8 cellular contexts compared by ENCODE assay signal in the genomic region with DNA sequence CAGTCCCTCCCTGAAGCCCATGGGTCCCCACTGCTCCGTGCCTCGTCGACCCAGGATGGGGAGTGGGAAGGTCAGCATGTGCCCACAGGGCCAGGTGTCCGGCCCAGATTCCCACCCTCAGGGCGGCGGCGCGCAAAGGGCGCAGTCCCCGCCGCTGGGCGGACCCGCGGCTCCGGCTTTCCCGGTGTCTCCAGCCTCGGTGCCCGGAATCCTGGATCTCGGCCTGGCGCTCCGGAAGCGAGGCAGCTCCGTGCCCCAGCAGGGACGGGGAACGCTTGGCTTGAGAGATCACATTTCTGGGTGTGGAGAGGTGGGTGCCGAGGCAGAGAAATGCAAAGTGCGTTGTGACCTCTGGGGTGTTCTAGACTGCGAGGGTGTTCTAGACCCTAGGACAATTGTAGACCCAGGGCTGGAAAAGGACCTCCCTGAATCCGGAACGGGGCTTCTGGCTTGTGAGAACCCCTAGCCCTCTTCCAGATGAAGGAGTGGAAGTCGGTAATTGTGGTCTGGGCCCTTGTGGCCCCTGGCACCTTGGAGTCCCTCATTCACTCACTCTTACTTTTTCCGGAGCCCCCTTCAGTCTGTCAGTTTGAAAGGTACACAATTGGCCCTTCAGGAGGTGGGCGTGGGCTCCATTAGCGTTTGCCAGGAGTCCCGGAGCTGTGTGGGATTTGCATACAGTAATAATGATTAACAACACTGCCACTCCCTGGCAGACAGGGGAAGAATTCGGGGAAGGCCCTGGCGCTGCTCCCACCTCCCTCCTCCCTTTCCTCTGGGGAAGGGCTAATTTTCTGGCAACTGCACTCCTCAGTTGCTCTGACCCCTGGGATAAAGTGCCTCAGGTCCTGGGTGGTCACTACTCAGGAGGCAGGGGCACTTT. TPM values are rescaled to one million over a fixed set of nuclear protein-coding genes. Genes with fewer than 3 reads are reported as not detected.
A peak's percentile ranks its signal among the peaks of the same experiment; 100 is the strongest.
DNase-seq lines count a peak whose midpoint lies in the region; ATAC-seq and TF ChIP-seq lines count a peak whose summit lies in the region.

No MANE protein-coding gene starts in this region.

- H3K27ac ChIP-seq in HUES48 (ENCODE audit: low read depth, low read length) (no peak overlapping the region), OCI-LY3 (ENCODE audit: low read length) (peak overlapping the region; percentile 21; the same call in 1 of the 2 replicates), lower lobe of right lung (no peak overlapping the region), suprapubic skin (peak overlapping the region; percentile 25)

- H2AFZ ChIP-seq in OCI-LY3 (ENCODE audit: low read depth, low read length), result peak overlapping the region; percentile 65; the same call in 1 of the 2 replicates

- no peak for ATAC-seq in effector memory CD8-positive, alpha-beta T cell (replicated peaks)
- ATAC-seq in lower lobe of right lung, result peak; percentile 84 to 88
- no peak for ATAC-seq in HG03280 (IDR thresholded peaks at IDR 0.05; ENCODE audit: unreplicated experiment)

- CTCF ChIA-PET in activated naive CD4-positive, alpha-beta T cell treated with anti-CD3 and anti-CD28 coated beads, Interleukin-2, amount 10 ng/mL, durations not matched to agents 7 days and 5 days (lab: Charles Lee), result no interaction called here

- no peaks in the 10 kb centered on the region for H3K36me3 Mint-ChIP-seq in effector memory CD8-positive, alpha-beta T cell (ENCODE audit: insufficient read depth)
- no peaks in the 10 kb centered on the region for H3K36me3 Mint-ChIP-seq in activated naive CD4-positive, alpha-beta T cell treated with anti-CD3 and anti-CD28 coated beads, Interleukin-2, amount 10 ng/mL, durations not matched to agents 7 days and 5 days

- H3K4me1 ChIP-seq in HUES48 (ENCODE audit: control insufficient read depth, insufficient read depth, low read length) (no peaks in the 10 kb centered on the region; the same call in 1 of the 2 replicates), OCI-LY3 (ENCODE audit: low read length) (peaks cover 24% of the 10 kb centered on the region), lower lobe of right lung (peaks cover 32% of the 10 kb centered on the region), suprapubic skin (peaks cover 32% of the 10 kb centered on the region)

- DNase-seq in COLO668 (lab: John Stamatoyannopoulos, UW; ENCODE audit: unreplicated experiment) (peak; percentile 82), lower lobe of right lung (peak; percentile 79), suprapubic skin (ENCODE audit: low spot score in 2 of 2) (peak in 1 of 2 donors; percentile 77)
- DNase-seq in effector memory CD8-positive, alpha-beta T cell, result no peak
- DNase-seq in activated naive CD4-positive, alpha-beta T cell treated with anti-CD3 and anti-CD28 coated beads, Interleukin-2, amount 10 ng/mL, durations not matched to agents 7 days and 5 days, result no peak

- H3K4me1 Mint-ChIP-seq in effector memory CD8-positive, alpha-beta T cell (ENCODE audit: low read depth in 2 of 2), result peaks cover 10% of the 10 kb centered on the region in 2 donors
- peaks cover 11% of the 10 kb centered on the region for H3K4me1 Mint-ChIP-seq in activated naive CD4-positive, alpha-beta T cell treated with anti-CD3 and anti-CD28 coated beads, Interleukin-2, amount 10 ng/mL, durations not matched to agents 7 days and 5 days

- no peak; the same call in 1 of the 2 replicates for TF ChIP-seq CTCF in OCI-LY3 (IDR thresholded peaks at IDR 0.05; ENCODE audit: low read depth, low read length)
- peak; percentile 22 for TF ChIP-seq CTCF in lower lobe of right lung (IDR thresholded peaks at IDR 0.05)
- peak in 1 of 2 donors; percentile 24 for TF ChIP-seq CTCF in suprapubic skin (IDR thresholded peaks at IDR 0.05)

- 0% methylated on average over 29 of the region's 37 CpGs for WGBS in suprapubic skin

- H3K9me3 ChIP-seq in HUES48 (ENCODE audit: control insufficient read depth, insufficient read depth, low read length) (no peaks in the 10 kb centered on the region), OCI-LY3 (ENCODE audit: insufficient read depth, low read length) (no peaks in the 10 kb centered on the region), lower lobe of right lung (no peaks in the 10 kb centered on the region), suprapubic skin (no peaks in the 10 kb centered on the region)

- peak overlapping the region; percentile 78 for H3K4me2 ChIP-seq in OCI-LY3 (ENCODE audit: low read length)

- no peaks in the 10 kb centered on the region for H3K9me3 Mint-ChIP-seq in effector memory CD8-positive, alpha-beta T cell
- H3K9me3 Mint-ChIP-seq in activated naive CD4-positive, alpha-beta T cell treated with anti-CD3 and anti-CD28 coated beads, Interleukin-2, amount 10 ng/mL, durations not matched to agents 7 days and 5 days, result no peaks in the 10 kb centered on the region

- H3K4me3 Mint-ChIP-seq in effector memory CD8-positive, alpha-beta T cell, result peak overlapping the region; percentile 57
- H3K4me3 Mint-ChIP-seq in activated naive CD4-positive, alpha-beta T cell treated with anti-CD3 and anti-CD28 coated beads, Interleukin-2, amount 10 ng/mL, durations not matched to agents 7 days and 5 days, result no peak overlapping the region

- H3K27me3 Mint-ChIP-seq in effector memory CD8-positive, alpha-beta T cell, result peaks cover 68 to 87% of the 10 kb centered on the region in 2 donors
- H3K27me3 Mint-ChIP-seq in activated naive CD4-positive, alpha-beta T cell treated with anti-CD3 and anti-CD28 coated beads, Interleukin-2, amount 10 ng/mL, durations not matched to agents 7 days and 5 days, result peaks cover 95% of the 10 kb centered on the region

- H4K20me1 ChIP-seq in OCI-LY3 (ENCODE audit: insufficient read depth, low read length), result no peaks in the 10 kb centered on the region

- peaks cover 64% of the 10 kb centered on the region for H3K27me3 ChIP-seq in HUES48 (ENCODE audit: control insufficient read depth, insufficient read depth, low read length)
- no peaks in the 10 kb centered on the region for H3K27me3 ChIP-seq in OCI-LY3 (ENCODE audit: low read depth, low read length)
- peaks cover 24% of the 10 kb centered on the region for H3K27me3 ChIP-seq in lower lobe of right lung (ENCODE audit: low read depth)
- peaks cover 6% of the 10 kb centered on the region for H3K27me3 ChIP-seq in suprapubic skin

- no peaks in the 10 kb centered on the region for H3K36me3 ChIP-seq in HUES48 (ENCODE audit: control insufficient read depth, insufficient read depth, low read length)
- no peaks in the 10 kb centered on the region for H3K36me3 ChIP-seq in OCI-LY3 (replicated peaks; ENCODE audit: low read depth, low read length)
- no peaks in the 10 kb centered on the region for H3K36me3 ChIP-seq in lower lobe of right lung
- no peaks in the 10 kb centered on the region for H3K36me3 ChIP-seq in suprapubic skin

- TF ChIP-seq POLR2A in suprapubic skin (IDR thresholded peaks at IDR 0.05), result no peak

- intact Hi-C loops in lower lobe of right lung (cut with DNase I), result no loop called here

- no peak overlapping the region for H3K27ac Mint-ChIP-seq in effector memory CD8-positive, alpha-beta T cell
- no peak overlapping the region for H3K27ac Mint-ChIP-seq in activated naive CD4-positive, alpha-beta T cell treated with anti-CD3 and anti-CD28 coated beads, Interleukin-2, amount 10 ng/mL, durations not matched to agents 7 days and 5 days

- H3K79me2 ChIP-seq in OCI-LY3 (ENCODE audit: low read length), result no peaks in the 10 kb centered on the region

- H3K9ac ChIP-seq in HUES48 (ENCODE audit: low read depth, low read length) (no peak overlapping the region), OCI-LY3 (ENCODE audit: low read length) (peak overlapping the region; percentile 59)

- H3K4me3 ChIP-seq in HUES48 (ENCODE audit: low read depth, low read length), result peak overlapping the region; percentile 60
- H3K4me3 ChIP-seq in OCI-LY3 (ENCODE audit: low read length), result peak overlapping the region; percentile 57
- peak overlapping the region; percentile 59 for H3K4me3 ChIP-seq in lower lobe of right lung
- peak overlapping the region; percentile 80 for H3K4me3 ChIP-seq in suprapubic skin

- TF ChIP-seq EP300 in suprapubic skin (IDR thresholded peaks at IDR 0.05), result no peak

RNA-seq across cellular contexts. Expression of a gene that starts 1.7 kb away (rescaled TPM):
- total RNA-seq in lower lobe of right lung, result 5.5 TPM
- total RNA-seq in suprapubic skin, result 10 to 100 TPM in 3 of 4 donors, 1 to 10 TPM in 1; 6.8 to 11.4 (median 10.2) TPM

Comparison
In these comparisons a context has a peak if more than half of its experiments do, and no peak if none do; other contexts are left out.
1. DNase-seq: peak in COLO668 (single experiment) and lower lobe of right lung (single experiment); none in effector memory CD8-positive, alpha-beta T cell (0 of 3) and activated naive CD4-positive, alpha-beta T cell treated with anti-CD3 and anti-CD28 coated beads, Interleukin-2, amount 10 ng/mL, durations not matched to agents 7 days and 5 days (single experiment).
2. H3K27ac ChIP-seq: peak in OCI-LY3 (single experiment) and suprapubic skin (single experiment); none in HUES48 (single experiment) and lower lobe of right lung (single experiment).
3. ATAC-seq: peak in lower lobe of right lung (2 of 2); none in effector memory CD8-positive, alpha-beta T cell (single experiment) and HG03280 (single experiment).
4. Peak in every context shown above with its lines, with median percentiles within 50 percentile points of each other: H3K4me3 ChIP-seq.